Comparison of ENCODE assay signal across 8 cellular contexts in genomic region chr5:111254613-111255012, GRCh38.
DNase-seq lines count a peak whose midpoint lies in the region; ATAC-seq lines count a peak whose summit lies in the region.

No MANE protein-coding gene starts in this region.

- ATAC-seq in GM18508 (IDR thresholded peaks at IDR 0.05; ENCODE audit: insufficient read depth, unreplicated experiment) = peak; percentile 82
- ATAC-seq in HG02763 (IDR thresholded peaks at IDR 0.05; ENCODE audit: unreplicated experiment) = peak; percentile 82

- DNase-seq in NCI-H226 (peak; percentile 4), amniotic stem cell (lab: John Stamatoyannopoulos, UW) (no peak), iPS-NIHi7 (ENCODE audit: extremely low spot score) (no peak), NCI-H524 (lab: John Stamatoyannopoulos, UW) (no peak)
- peak; percentile 79 for DNase-seq in activated naive CD4-positive, alpha-beta T cell treated with anti-CD3 and anti-CD28 coated beads, Interleukin-2, amount 50 U/mL, for 16 hours
- DNase-seq in stimulated activated CD8-positive, alpha-beta memory T cell treated with anti-CD3 and anti-CD28 coated beads, Interleukin-4, amount 100 ng/mL, for 4 hours (ENCODE audit: low read depth in 2 of 2, low spot score in 1 of 2) = peak; percentile 30 to 43

Comparison
In these comparisons a context has a peak if more than half of its experiments do, and no peak if none do; other contexts are left out.
1. DNase-seq: peak in NCI-H226 (single experiment), activated naive CD4-positive, alpha-beta T cell treated with anti-CD3 and anti-CD28 coated beads, Interleukin-2, amount 50 U/mL, for 16 hours (single experiment) and stimulated activated CD8-positive, alpha-beta memory T cell treated with anti-CD3 and anti-CD28 coated beads, Interleukin-4, amount 100 ng/mL, for 4 hours (2 of 2); none in amniotic stem cell (single experiment), iPS-NIHi7 (single experiment) and NCI-H524 (0 of 2).